18 cellular contexts compared by ENCODE assay signal in genomic region chr1:53315456-53316048, GRCh38. TPM values are rescaled to one million over a fixed set of nuclear protein-coding genes. Genes with fewer than 3 reads are reported as not detected.
DNase-seq lines count a peak whose midpoint lies in the region; ATAC-seq, FAIRE-seq and TF ChIP-seq lines count a peak whose summit lies in the region.
"Had no signal": no experiment of that assay in that cellular context is flagged by ENCODE, and none has a peak within 500 bp of the region (broad histone marks: within the 10 kb centered on the region; RNA-seq: fewer than 3 reads in every experiment).

No MANE protein-coding gene starts in this region.

- H3K4me1 ChIP-seq in K562 (replicated peaks in 1 of 2; ENCODE audit: control insufficient read depth in 2 of 2, insufficient read depth in 2 of 2, low read length in 2 of 2) (peaks cover 0 to 30% of the 10 kb centered on the region in 2 experiments; a peak in 4 of 5 replicates), transverse colon (no peaks in the 10 kb centered on the region)
- H3K4me1 ChIP-seq: right lobe of liver, vagina had no signal

- H3K9me3 Mint-ChIP-seq in mesothelial cell of epicardium: no peaks in the 10 kb centered on the region
- H3K9me3 Mint-ChIP-seq in T-cell: no peaks in the 10 kb centered on the region

- no peak overlapping the region for H3K4me3 Mint-ChIP-seq in mesothelial cell of epicardium
- H3K4me3 Mint-ChIP-seq in T-cell: no peak overlapping the region
- H3K4me3 Mint-ChIP-seq: activated CD4-positive, alpha-beta T cell treated with anti-CD3 and anti-CD28 coated beads for 36 hours had no signal

- ATAC-seq in Right ventricle myocardium inferior (no peak), K562 (no peak), T-cell (replicated peaks in 1 of 4) (no peak), HG02759 (IDR thresholded peaks at IDR 0.05; ENCODE audit: unreplicated experiment) (no peak)
- ATAC-seq: activated CD4-positive, alpha-beta T cell treated with anti-CD3 and anti-CD28 coated beads for 36 hours; right lobe of liver had no signal

- no peak for TF ChIP-seq RAD21 in K562 (CRISPR knock-in tag; conservative IDR thresholded peaks at IDR 0.05 in 1 of 2, IDR thresholded peaks at IDR 0.05 in 1 of 2)

- no peak for TF ChIP-seq POLR2A in K562 (conservative IDR thresholded peaks at IDR 0.05)
- TF ChIP-seq POLR2A in transverse colon (IDR thresholded peaks at IDR 0.05): no peak

- intact Hi-C loops in Right ventricle myocardium inferior (cut with DNase I) (no loop called here), cardiac septum (cut with DNase I) (no loop called here), K562 (cut with micrococcal nuclease) (no loop called here), transverse colon (cut with DNase I; ENCODE audit: low total_unique reads) (no loop called here)

- H3K36me3 Mint-ChIP-seq in mesothelial cell of epicardium (no peaks in the 10 kb centered on the region), T-cell (peaks cover 5% of the 10 kb centered on the region)

- no peak overlapping the region for H3K4me3 ChIP-seq in K562
- H3K4me3 ChIP-seq in transverse colon: no peak overlapping the region
- H3K4me3 ChIP-seq: right lobe of liver, SJCRH30, vagina had no signal

- DNase-seq in Right ventricle myocardium inferior (ENCODE audit: missing footprints): peak; percentile 56
- DNase-seq in cardiac septum (ENCODE audit: low spot score): no peak
- no peak for DNase-seq in K562 (ENCODE audit: extremely low read depth in 1 of 4, low spot score in 3 of 4)
- no peak for DNase-seq in mesothelial cell of epicardium (ENCODE audit: low spot score in 2 of 2, unreplicated experiment in 2 of 2)
- DNase-seq in transverse colon: peak; percentile 41
- DNase-seq in T-cell: no peak
- no peak for DNase-seq in NK-92 treated with Interleukin-12 subunit alpha and Interleukin-12 subunit beta, amount 100 ng/mL, for 24 hours (lab: John Stamatoyannopoulos, UW)
- DNase-seq: activated CD4-positive, alpha-beta T cell treated with anti-CD3 and anti-CD28 coated beads for 36 hours; activated T-cell treated with anti-CD3 and anti-CD28 coated beads, Interleukin-2, amount 50 U/mL, for 1 hour; central memory CD4-positive, alpha-beta T cell; effector CD4-positive, alpha-beta T cell; midbrain; NCI-H1930; occipital lobe; right lobe of liver had no signal

- H3K27ac Mint-ChIP-seq in mesothelial cell of epicardium (peak overlapping the region; percentile 91), T-cell (no peak overlapping the region)
- H3K27ac Mint-ChIP-seq: activated CD4-positive, alpha-beta T cell treated with anti-CD3 and anti-CD28 coated beads for 36 hours had no signal

- H3K9me1 ChIP-seq in K562 (ENCODE audit: control insufficient read depth, insufficient read depth, low read length): no peaks in the 10 kb centered on the region

- no peaks in the 10 kb centered on the region for H3K9me3 ChIP-seq in K562 (replicated peaks; ENCODE audit: control insufficient read depth, insufficient read depth, low read depth, low read length)
- no peaks in the 10 kb centered on the region for H3K9me3 ChIP-seq in transverse colon
- H3K9me3 ChIP-seq: right lobe of liver, SJCRH30, vagina had no signal

- FAIRE-seq in K562 (lab: Jason Lieb, UNC): peak; percentile 44

- peaks cover 26% of the 10 kb centered on the region for H4K20me1 ChIP-seq in K562 (replicated peaks; ENCODE audit: control insufficient read depth, insufficient read depth, low read length)

- TF ChIP-seq EP300 in K562 (IDR thresholded peaks at IDR 0.05; ENCODE audit: low read length) (no peak), transverse colon (IDR thresholded peaks at IDR 0.05; ENCODE audit: low read depth) (no peak)

- H3K79me2 ChIP-seq in K562 (ENCODE audit: control insufficient read depth, insufficient read depth, low read length): peaks cover 21% of the 10 kb centered on the region; the same call in 2 of the 3 replicates

- H3K27me3 ChIP-seq in K562 (ENCODE audit: control insufficient read depth in 2 of 2, insufficient read depth in 2 of 2, low read length in 2 of 2) (no peaks in the 10 kb centered on the region), transverse colon (no peaks in the 10 kb centered on the region)
- H3K27me3 ChIP-seq: right lobe of liver, SJCRH30, vagina had no signal

- no peak overlapping the region for H2AFZ ChIP-seq in K562 (ENCODE audit: low read depth, low read length)

- no peaks in the 10 kb centered on the region for H3K27me3 Mint-ChIP-seq in mesothelial cell of epicardium (ENCODE audit: low read depth)
- H3K27me3 Mint-ChIP-seq in T-cell: no peaks in the 10 kb centered on the region
- H3K27me3 Mint-ChIP-seq: activated CD4-positive, alpha-beta T cell treated with anti-CD3 and anti-CD28 coated beads for 36 hours had no signal

- H3K27ac ChIP-seq in K562 (ENCODE audit: extremely low read depth, low read depth, low read length) (no peak overlapping the region; the same call in 2 of the 3 replicates), transverse colon (no peak overlapping the region)
- H3K27ac ChIP-seq: right lobe of liver, SJCRH30, vagina had no signal

- CTCF ChIA-PET in K562 (lab: Yijun Ruan, JAX; ENCODE audit: low intra/inter-chr PET ratio) (no interaction called here), T-cell (lab: Charles Lee) (no interaction called here)

- H3K36me3 ChIP-seq in K562 (ENCODE audit: control insufficient read depth, insufficient read depth, low read length) (peaks cover 93% of the 10 kb centered on the region; the same call in 2 of the 3 replicates), transverse colon (no peaks in the 10 kb centered on the region)
- H3K36me3 ChIP-seq: right lobe of liver, SJCRH30, vagina had no signal

- H3K4me2 ChIP-seq in K562 (ENCODE audit: insufficient read depth, low read length): no peak overlapping the region

- no peak for TF ChIP-seq CTCF in K562 (IDR thresholded peaks at IDR 0.05 in 2 of 3, conservative IDR thresholded peaks at IDR 0.05 in 1 of 3; ENCODE audit: insufficient read depth in 2 of 3, low read depth in 1 of 3, low read length in 3 of 3)
- TF ChIP-seq CTCF in mesothelial cell of epicardium (IDR thresholded peaks at IDR 0.05; ENCODE audit: unreplicated experiment): no peak
- no peak for TF ChIP-seq CTCF in transverse colon (IDR thresholded peaks at IDR 0.05)

- WGBS in K562 (ENCODE audit: insufficient coverage, low coverage, missing lambda C conversion rate): 87% methylated on average over 5 of the region's 5 CpGs
- 86 to 93% methylated on average over 1 to 5 of the region's 5 CpGs for WGBS in transverse colon (ENCODE audit: low coverage in 1 of 2), 2 donors

- peak overlapping the region in 1 of 2 experiments; percentile 76; a peak in 2 of 4 replicates for H3K9ac ChIP-seq in K562 (ENCODE audit: insufficient read depth in 1 of 2, low read depth in 2 of 2, low read length in 2 of 2)

- POLR2A ChIA-PET in K562 (lab: Yijun Ruan, JAX): interaction anchor here (2.0 to 2.7 kb wide), 2 partner anchors 10 to 20 kb away, joined by 5 to 18 read pairs; no protein-coding TSS in a partner anchor
- POLR2A ChIA-PET in T-cell (lab: Charles Lee): no interaction called here

- no TSS peak for BruUV-seq in K562 (replicated peaks; lab: Mats Ljungman, UMichigan)

- in situ Hi-C loops in K562 (cut with MboI): no loop called here
- in situ Hi-C loops in transverse colon (cut with MboI; ENCODE audit: low pct_ligation_motif_present in 1 of 4, low pct_unique_long_range_greater_than_20kb in 1 of 4, low sequenced_read_pairs in 3 of 4): no loop called here

- H3K4me1 Mint-ChIP-seq in mesothelial cell of epicardium: peaks cover 42% of the 10 kb centered on the region
- peaks cover 0 to 4% (median 0%) of the 10 kb centered on the region in 3 donors for H3K4me1 Mint-ChIP-seq in T-cell

TF ChIP-seq in K562, 482 proteins besides CTCF, POLR2A, EP300 and RAD21 (continues in another document):
- TF ChIP-seq ZFP36 (IDR thresholded peaks at IDR 0.05; ENCODE audit: low read depth, low read length, partially characterized antibody): no peak
- TF ChIP-seq ZBTB7A (IDR thresholded peaks at IDR 0.05; ENCODE audit: borderline replicate concordance, control insufficient read depth, low read depth, low read length): 0 out of 2 replicates have a peak, but pooled peaks have one; percentile 10
- TF ChIP-seq E2F3 (CRISPR knock-in tag; IDR thresholded peaks at IDR 0.05): no peak

RNA-seq across cellular contexts. Expression of gene LRP8, which starts 12.3 kb away (rescaled TPM):
- total RNA-seq in Right ventricle myocardium inferior: 1.2 TPM
- total RNA-seq in cardiac septum: 2.3 TPM
- total RNA-seq in K562 (2011; cell fraction: chromatin; rRNA removed; ENCODE audit: low replicate concordance): 204 and 345 TPM in 2 replicates
- total RNA-seq in K562 (2011; cell fraction: nucleolus; rRNA removed): 194 and 216 TPM in 2 replicates
- total RNA-seq in K562 (2011; cell fraction: nucleoplasm; rRNA removed): 168 and 198 TPM in 2 replicates
- 24.2 and 27.6 TPM in 2 replicates for total RNA-seq in K562 (2014; rRNA removed)
- total RNA-seq in K562 (2014; rRNA removed; fragmentation: Illumina TruSeq; extraction: Trizol): 27.5 and 29.1 TPM in 2 replicates
- total RNA-seq in K562 (2015; rRNA removed; fragmentation: Illumina TruSeq; extraction: Trizol): 35.3 and 35.9 TPM in 2 replicates
- 34.3 and 42.7 TPM in 2 replicates for total RNA-seq in K562 (2021)
- 56.1 and 81.1 TPM in 2 replicates for polyA plus RNA-seq in K562 (2011; rRNA removed)
- polyA plus RNA-seq in K562 (2011; cell fraction: cytosol; rRNA removed): 51.8 and 56.8 TPM in 2 replicates
- 300 and 376 TPM in 2 replicates for polyA plus RNA-seq in K562 (2011; cell fraction: nucleus; rRNA removed)
- polyA plus RNA-seq in K562 (2012): 19.3 and 23.5 TPM in 2 replicates
- 41.4 and 44.4 TPM in 2 replicates for polyA plus RNA-seq in K562 (2014; fragmentation: Illumina TruSeq; extraction: Trizol)
- 1 to 10 TPM; 7.1 to 8.8 TPM for polyA plus RNA-seq in K562 (2014; fragmentation: Nextera tagmentation; extraction: Ambion mirVana)
- 31.3 and 35.3 TPM in 2 replicates for polyA plus RNA-seq in K562 (2014; rRNA removed)
- polyA minus RNA-seq in K562 (2011; rRNA and poly(A)+ RNA removed): 90.5 and 95.8 TPM in 2 replicates
- polyA minus RNA-seq in K562 (2011; cell fraction: cytosol; rRNA and poly(A)+ RNA removed): 33.8 and 37.6 TPM in 2 replicates
- 90.9 and 98.3 TPM in 2 replicates for polyA minus RNA-seq in K562 (2011; cell fraction: nucleus; rRNA and poly(A)+ RNA removed)
- total RNA-seq in mesothelial cell of epicardium: 18.2 to 19.9 TPM (median 19.2 TPM) in 3 replicates
- total RNA-seq in transverse colon: 10 to 100 TPM in 1 of 4 donors, 1 to 10 TPM in 1, under 1 TPM in 2; 0.37 to 10.7 (median 1.4) TPM
- total RNA-seq in T-cell: 10 to 100 TPM in 4 of 5 donors, 1 to 10 TPM in 1; 8.9 to 21.5 (median 19.8) TPM

Comparison
In these comparisons a context has a peak if more than half of its experiments do, and no peak if none do; other contexts are left out.
1. DNase-seq: peak in Right ventricle myocardium inferior (single experiment) and transverse colon (single experiment); none in cardiac septum (single experiment), K562 (0 of 4), mesothelial cell of epicardium (0 of 2), T-cell (0 of 34) and NK-92 treated with Interleukin-12 subunit alpha and Interleukin-12 subunit beta, amount 100 ng/mL, for 24 hours (single experiment).